Comparison of ENCODE assay signal across 15 cellular contexts in genomic region chr1:233114860-233115259, GRCh38.
DNase-seq lines count a peak whose midpoint lies in the region; ATAC-seq, FAIRE-seq and TF ChIP-seq lines count a peak whose summit lies in the region.
"Had no signal": no experiment of that assay in that cellular context is flagged by ENCODE, and none has a peak within 500 bp of the region (broad histone marks: within the 10 kb centered on the region; RNA-seq: fewer than 3 reads in every experiment).

No MANE protein-coding gene starts in this region.

- FAIRE-seq in HepG2 (lab: Jason Lieb, UNC) = no peak

- H2AFZ ChIP-seq in HepG2 (ENCODE audit: low read length) = no peak overlapping the region

- TF ChIP-seq EP300 in HepG2 (IDR thresholded peaks at IDR 0.05; ENCODE audit: low read depth in 2 of 2, low read length in 2 of 2) (no peak), HepG2 (CRISPR knock-in tag; IDR thresholded peaks at IDR 0.05; ENCODE audit: borderline replicate concordance) (no peak)

- no peak overlapping the region for H3K9ac ChIP-seq in HepG2 (ENCODE audit: insufficient read depth, low read depth, low read length)
- H3K9ac ChIP-seq: BLaER1 had no signal

- no peaks in the 10 kb centered on the region for H3K79me2 ChIP-seq in HepG2 (ENCODE audit: insufficient read depth, low read length)

- H3K4me1 ChIP-seq in right cardiac atrium (ENCODE audit: control insufficient read depth, insufficient read depth, low read length) = peaks cover 4% of the 10 kb centered on the region
- H3K4me1 ChIP-seq in HepG2 (ENCODE audit: insufficient read depth, low read length) = peaks cover 5% of the 10 kb centered on the region; the same call in 1 of the 2 replicates
- H3K4me1 ChIP-seq in CD4-positive, alpha-beta memory T cell (ENCODE audit: insufficient read depth, low read length) = no peaks in the 10 kb centered on the region

- H3K4me3 ChIP-seq in right cardiac atrium (ENCODE audit: low read length) (no peak overlapping the region), HepG2 (replicated peaks in 1 of 3; ENCODE audit: insufficient read depth in 1 of 3, low read depth in 2 of 3, low read length in 3 of 3) (no peak overlapping the region)
- H3K4me3 ChIP-seq in CD4-positive, alpha-beta memory T cell (ENCODE audit: low read length in 2 of 2) = no peak overlapping the region
- H3K4me3 ChIP-seq: adrenal gland, BLaER1, thyroid gland had no signal

- peak overlapping the region in 2 of 8 donors; percentile 18 to 29 for H3K4me3 Mint-ChIP-seq in CD4-positive, alpha-beta memory T cell
- H3K4me3 Mint-ChIP-seq: memory B cell had no signal

- peaks cover 0 to 7% (median 2%) of the 10 kb centered on the region in 4 donors for H3K4me1 Mint-ChIP-seq in CD4-positive, alpha-beta memory T cell

- H3K9me3 ChIP-seq in right cardiac atrium (ENCODE audit: control insufficient read depth, low read length) = no peaks in the 10 kb centered on the region
- H3K9me3 ChIP-seq in HepG2 (ENCODE audit: low read length) = no peaks in the 10 kb centered on the region
- H3K9me3 ChIP-seq in CD4-positive, alpha-beta memory T cell (ENCODE audit: control insufficient read depth in 1 of 2, low read length in 2 of 2) = no peaks in the 10 kb centered on the region
- H3K9me3 ChIP-seq: adrenal gland, thyroid gland had no signal

- H3K9me3 Mint-ChIP-seq in CD4-positive, alpha-beta memory T cell = no peaks in the 10 kb centered on the region
- H3K9me3 Mint-ChIP-seq: memory B cell had no signal

- ATAC-seq in right cardiac atrium (peak in 1 of 2 donors; percentile 22), left ventricle myocardium superior (no peak), HepG2 (no peak), GM18498 (IDR thresholded peaks at IDR 0.05; ENCODE audit: unreplicated experiment) (no peak), GM21737 (IDR thresholded peaks at IDR 0.05; ENCODE audit: unreplicated experiment) (no peak)

- DNase-seq in right cardiac atrium (no peak), left ventricle myocardium superior (no peak), SKM-1 treated with dmso at 0.1 percent for 144 hours (lab: John Stamatoyannopoulos, UW; ENCODE audit: unreplicated experiment) (peak; percentile 88), HepG2 (ENCODE audit: low spot score) (no peak), activated gamma-delta T cell (lab: John Stamatoyannopoulos, UW) (no peak)
- no peak for DNase-seq in CD4-positive, alpha-beta memory T cell
- DNase-seq: head of caudate nucleus, NCI-H526 treated with DMSO at 0.1 percent for 48 hours, SW 1271 had no signal

- H3K36me3 Mint-ChIP-seq in CD4-positive, alpha-beta memory T cell = peaks cover 43 to 73% of the 10 kb centered on the region in 2 donors

- no peaks in the 10 kb centered on the region for H4K20me1 ChIP-seq in HepG2 (ENCODE audit: insufficient read depth, low read length)
- H4K20me1 ChIP-seq: BLaER1 had no signal

- intact Hi-C loops in right cardiac atrium (cut with DNase I) (no loop called here), left ventricle myocardium superior (cut with micrococcal nuclease) (no loop called here), HepG2 (cut with micrococcal nuclease; ENCODE audit: unreplicated experiment) (no loop called here)
- intact Hi-C loops in CD4-positive, alpha-beta memory T cell (cut with micrococcal nuclease) = no loop called here

- POLR2A ChIA-PET in HepG2 (lab: Yijun Ruan, JAX) = no interaction called here
- POLR2A ChIA-PET in CD4-positive, alpha-beta memory T cell (lab: Charles Lee; ENCODE audit: partially characterized antibody) = no interaction called here

- H3K27me3 ChIP-seq in right cardiac atrium (ENCODE audit: control insufficient read depth, insufficient read depth) (no peaks in the 10 kb centered on the region), HepG2 (ENCODE audit: control insufficient read depth in 1 of 2, insufficient read depth in 2 of 2, low read length in 2 of 2) (peaks cover 0 to 4% of the 10 kb centered on the region in 2 experiments; a peak in 1 of 5 replicates)
- H3K27me3 ChIP-seq in CD4-positive, alpha-beta memory T cell (ENCODE audit: insufficient read depth, low read length) = no peaks in the 10 kb centered on the region
- H3K27me3 ChIP-seq: adrenal gland, BLaER1, thyroid gland had no signal

- no peak for TF ChIP-seq CTCF in HepG2 (CRISPR knock-in tag; IDR thresholded peaks at IDR 0.05)

- in situ Hi-C loops in HepG2 (cut with HindIII; ENCODE audit: extremely low pct_ligation_motif_present, low pct_unique_long_range_greater_than_20kb) = no loop called here

- H3K27ac Mint-ChIP-seq in CD4-positive, alpha-beta memory T cell = no peak overlapping the region
- H3K27ac Mint-ChIP-seq: memory B cell had no signal

- WGBS in right cardiac atrium = 68% methylated on average over 5 of the region's 5 CpGs
- 2% methylated on average over 5 of the region's 5 CpGs for WGBS in HepG2 (ENCODE audit: low lambda C conversion rate)

- CTCF ChIA-PET in HepG2 (lab: Yijun Ruan, JAX; ENCODE audit: low intra/inter-chr PET ratio, low total read pairs) = no interaction called here
- CTCF ChIA-PET in CD4-positive, alpha-beta memory T cell (lab: Charles Lee; ENCODE audit: partially characterized antibody) = no interaction called here

- no peaks in the 10 kb centered on the region for H3K36me3 ChIP-seq in HepG2 (replicated peaks in 1 of 2; ENCODE audit: control insufficient read depth in 1 of 2, insufficient read depth in 2 of 2, low read length in 2 of 2)
- peaks cover 6% of the 10 kb centered on the region for H3K36me3 ChIP-seq in CD4-positive, alpha-beta memory T cell (ENCODE audit: insufficient read depth, low read length)
- H3K36me3 ChIP-seq: adrenal gland, BLaER1, thyroid gland had no signal

- no peak for TF ChIP-seq POLR2A in HepG2 (IDR thresholded peaks at IDR 0.05; ENCODE audit: insufficient read depth in 1 of 2, low read depth in 2 of 2, low read length in 2 of 2)

- peak overlapping the region; percentile 18; the same call in 1 of the 2 replicates for H3K4me2 ChIP-seq in HepG2 (ENCODE audit: low read depth, low read length)
- H3K4me2 ChIP-seq: BLaER1 had no signal

- H3K27me3 Mint-ChIP-seq in CD4-positive, alpha-beta memory T cell = no peaks in the 10 kb centered on the region
- H3K27me3 Mint-ChIP-seq: memory B cell had no signal

- no TSS peak for BruUV-seq in HepG2 (replicated peaks; lab: Mats Ljungman, UMichigan)

- no peak for TF ChIP-seq RAD21 in HepG2 (CRISPR knock-in tag; IDR thresholded peaks at IDR 0.05)

- H3K27ac ChIP-seq in right cardiac atrium (ENCODE audit: low read length) (peak overlapping the region; percentile 52), HepG2 (ENCODE audit: extremely low read length, insufficient read depth, low read length) (no peak overlapping the region)
- no peak overlapping the region for H3K27ac ChIP-seq in CD4-positive, alpha-beta memory T cell (ENCODE audit: low read depth, low read length)
- H3K27ac ChIP-seq: adrenal gland, BLaER1 had no signal

TF ChIP-seq in HepG2, 621 proteins besides CTCF, POLR2A, EP300 and RAD21 (continues in another document):
- TF ChIP-seq KLF9 (CRISPR knock-in tag; IDR thresholded peaks at IDR 0.05; ENCODE audit: low read depth) (no peak), MLLT10 (CRISPR knock-in tag; IDR thresholded peaks at IDR 0.05) (no peak), HNRNPUL1 (IDR thresholded peaks at IDR 0.05; ENCODE audit: low read depth, low read length) (no peak), KDM1A (CRISPR knock-in tag; IDR thresholded peaks at IDR 0.05) (no peak), IRF1 (CRISPR knock-in tag; IDR thresholded peaks at IDR 0.05; ENCODE audit: low read depth) (no peak), ZBTB38 (CRISPR knock-in tag; IDR thresholded peaks at IDR 0.05) (no peak), ZNF770 (CRISPR knock-in tag; IDR thresholded peaks at IDR 0.05) (no peak), DNMT3B (CRISPR knock-in tag; conservative IDR thresholded peaks at IDR 0.05) (no peak), KMT2B (CRISPR knock-in tag; IDR thresholded peaks at IDR 0.05) (no peak), ZNF776 (CRISPR knock-in tag; IDR thresholded peaks at IDR 0.05) (no peak)
